ENCODE assay signal across 11 cellular contexts in the genomic region with DNA sequence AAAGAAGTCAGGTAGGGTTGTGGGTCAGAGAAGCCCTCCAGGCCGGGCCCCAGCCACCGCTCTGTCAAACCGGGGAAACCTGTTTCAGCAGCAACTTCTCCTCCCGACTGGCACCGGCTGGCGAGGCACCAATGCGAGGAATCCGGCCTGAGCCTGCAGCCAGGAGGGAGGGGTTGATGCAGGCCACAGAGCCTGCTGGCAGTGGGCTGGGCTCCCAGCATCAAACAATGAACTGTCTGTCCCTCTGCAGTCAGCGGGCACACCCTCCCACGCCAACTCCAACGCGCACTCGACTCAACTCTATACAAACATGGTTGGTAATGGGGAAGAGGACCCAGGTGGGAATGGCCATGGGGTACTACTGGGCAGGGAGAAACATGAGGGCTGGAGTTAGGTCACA. TPM values are rescaled to one million over a fixed set of nuclear protein-coding genes. Genes with fewer than 3 reads are reported as not detected.
DNase-seq lines count a peak whose midpoint lies in the region; ATAC-seq and TF ChIP-seq lines count a peak whose summit lies in the region.
"Had no signal": no experiment of that assay in that cellular context is flagged by ENCODE, and none has a peak within 500 bp of the region (broad histone marks: within the 10 kb centered on the region; RNA-seq: fewer than 3 reads in every experiment).

No MANE protein-coding gene starts in this region.

- no peaks in the 10 kb centered on the region for H3K36me3 Mint-ChIP-seq in MCF 10A (ENCODE audit: insufficient read depth, unreplicated experiment)
- no peaks in the 10 kb centered on the region for H3K36me3 Mint-ChIP-seq in type B pancreatic cell

- in situ Hi-C loops in T47D (cut with HindIII; ENCODE audit: low pct_unique_long_range_greater_than_20kb, low sequenced_read_pairs): no loop called here

- TF ChIP-seq CTCF in MCF 10A (IDR thresholded peaks at IDR 0.05; ENCODE audit: unreplicated experiment) (no peak), epithelial cell of esophagus (IDR thresholded peaks at IDR 0.05; ENCODE audit: insufficient read depth, low read depth, low read length, missing control alignments) (no peak), type B pancreatic cell (conservative IDR thresholded peaks at IDR 0.05) (no peak)

- CTCF ChIA-PET in MCF 10A (lab: Yijun Ruan, JAX): interaction anchor here (1.2 kb wide), 1 partner anchor 12 kb away, joined by 5 read pairs; a partner anchor contains a TSS

- H3K4me3 ChIP-seq in epithelial cell of esophagus (ENCODE audit: low read length): no peak overlapping the region
- H3K4me3 ChIP-seq: uterus had no signal

- no peak overlapping the region for H3K27ac Mint-ChIP-seq in MCF 10A (ENCODE audit: low read depth, unreplicated experiment)
- peak overlapping the region; percentile 90 for H3K27ac Mint-ChIP-seq in type B pancreatic cell

- H3K4me1 Mint-ChIP-seq in MCF 10A (ENCODE audit: insufficient read depth, unreplicated experiment): peaks cover 8% of the 10 kb centered on the region
- H3K4me1 Mint-ChIP-seq in type B pancreatic cell (ENCODE audit: unreplicated experiment): peaks cover 20% of the 10 kb centered on the region

- H3K9me3 Mint-ChIP-seq in MCF 10A (ENCODE audit: unreplicated experiment): no peaks in the 10 kb centered on the region
- H3K9me3 Mint-ChIP-seq in type B pancreatic cell: no peaks in the 10 kb centered on the region

- no peak for ATAC-seq in HG02840 (IDR thresholded peaks at IDR 0.05; ENCODE audit: low FRiP score, unreplicated experiment)

- H3K27me3 Mint-ChIP-seq in MCF 10A (ENCODE audit: insufficient read depth, unreplicated experiment) (no peaks in the 10 kb centered on the region), type B pancreatic cell (peaks cover 21% of the 10 kb centered on the region)

- POLR2A ChIA-PET in MCF 10A (lab: Yijun Ruan, JAX): interaction anchor here (0.6 kb wide), 1 partner anchor 191 kb away, joined by 3 read pairs; no protein-coding TSS in a partner anchor

- H3K4me3 Mint-ChIP-seq in MCF 10A (ENCODE audit: unreplicated experiment) (no peak overlapping the region), type B pancreatic cell (peak overlapping the region; percentile 63)

- BruUV-seq in MCF 10A (replicated peaks; lab: Mats Ljungman, UMichigan): no TSS peak

- DNase-seq in T47D (ENCODE audit: low read depth in 1 of 2, low spot score in 1 of 2): peak; percentile 97 to 98
- DNase-seq in MCF 10A (ENCODE audit: unreplicated experiment): no peak
- peak; percentile 80 for DNase-seq in epithelial cell of esophagus (ENCODE audit: low read depth)
- peak; percentile 91 for DNase-seq in mucosa of gallbladder (ENCODE audit: low spot score)
- DNase-seq in type B pancreatic cell (ENCODE audit: extremely low spot score, unreplicated experiment): no peak
- no peak for DNase-seq in NCI-H2171 treated with DMSO at 0.1 percent for 48 hours (lab: John Stamatoyannopoulos, UW)
- no peak for DNase-seq in DMS114 treated with DMSO at 0.1 percent for 48 hours (lab: John Stamatoyannopoulos, UW; ENCODE audit: unreplicated experiment)
- DNase-seq: mesendoderm, NCI-H2171, uterus had no signal

- intact Hi-C loops in MCF 10A (cut with micrococcal nuclease): no loop called here

RNA-seq across cellular contexts. Expression of a gene that starts 12.1 kb away (rescaled TPM):
- total RNA-seq in MCF 10A (2022) (9.9 and 15.7 TPM in 2 replicates), mucosa of gallbladder (90.6 TPM), type B pancreatic cell (ENCODE audit: low replicate concordance) (22.8 and 41.7 TPM in 2 replicates)

RNA-seq across cellular contexts. Expression of a gene that starts 57.6 kb away (rescaled TPM):
- 88.1 and 91.3 TPM in 2 replicates for total RNA-seq in MCF 10A (2022)
- 72.4 TPM for total RNA-seq in mucosa of gallbladder
- total RNA-seq in type B pancreatic cell (ENCODE audit: low replicate concordance): 45.7 and 67.9 TPM in 2 replicates

Comparison
In these comparisons a context has a peak if more than half of its experiments do, and no peak if none do; other contexts are left out.
1. DNase-seq: peak in T47D (2 of 2), epithelial cell of esophagus (single experiment) and mucosa of gallbladder (single experiment); none in MCF 10A (single experiment), type B pancreatic cell (single experiment), NCI-H2171 treated with DMSO at 0.1 percent for 48 hours (single experiment) and DMS114 treated with DMSO at 0.1 percent for 48 hours (single experiment).